ENCODE assay signal across 22 cellular contexts in the genomic region with DNA sequence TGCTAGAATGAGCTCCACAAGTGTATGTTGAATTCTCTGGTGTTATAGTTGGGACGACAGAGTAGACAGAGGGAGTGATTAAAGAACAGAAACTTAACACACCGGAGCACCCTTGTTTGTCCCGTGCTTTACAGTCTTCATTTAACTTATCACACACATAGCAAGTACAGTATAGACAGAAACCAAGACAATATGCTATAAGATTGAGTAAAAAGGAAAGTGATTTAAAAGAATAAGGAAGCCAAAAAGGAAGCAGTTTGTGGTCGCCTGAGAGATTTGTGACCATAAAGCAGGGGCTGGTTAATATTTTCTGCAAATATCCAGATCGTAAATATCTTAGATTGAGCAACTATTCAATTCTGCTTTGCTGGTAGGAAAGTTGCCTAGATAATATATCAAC.
A peak's percentile ranks its signal among the peaks of the same experiment; 100 is the strongest.
DNase-seq lines count a peak whose midpoint lies in the region; ATAC-seq and TF ChIP-seq lines count a peak whose summit lies in the region.
"Had no signal": no experiment of that assay in that cellular context is flagged by ENCODE, and none has a peak within 500 bp of the region (broad histone marks: within the 10 kb centered on the region; RNA-seq: fewer than 3 reads in every experiment).

No MANE protein-coding gene starts in this region.

- H3K4me2 ChIP-seq in PC-3 (ENCODE audit: low read length): no peak overlapping the region

- H3K27me3 ChIP-seq in PC-3 (ENCODE audit: low read length): no peaks in the 10 kb centered on the region
- H3K27me3 ChIP-seq: SJCRH30 had no signal

- TF ChIP-seq CTCF in GM12865 (IDR thresholded peaks at IDR 0.05; ENCODE audit: insufficient read depth, low read depth, low read length, missing control alignments) (no peak), PC-3 (conservative IDR thresholded peaks at IDR 0.05; ENCODE audit: low read depth, low read length) (no peak)

- no peaks in the 10 kb centered on the region for H3K9me2 ChIP-seq in PC-3 (replicated peaks; ENCODE audit: low read length)

- peaks cover 18% of the 10 kb centered on the region for H3K4me1 ChIP-seq in PC-3 (ENCODE audit: insufficient read depth, low read length)
- H3K4me1 ChIP-seq: HAP-1, SJCRH30 had no signal

- no peaks in the 10 kb centered on the region for H3K36me3 ChIP-seq in PC-3 (ENCODE audit: low read depth, low read length)
- H3K36me3 ChIP-seq: HAP-1, SJCRH30 had no signal

- no peaks in the 10 kb centered on the region for H3K79me2 ChIP-seq in PC-3 (ENCODE audit: low read length)

- POLR2A ChIA-PET in PC-3 (lab: Charles Lee; ENCODE audit: unreplicated experiment): no interaction called here

- peak overlapping the region; percentile 87 for H3K27ac ChIP-seq in PC-3 (ENCODE audit: low read length)
- H3K27ac ChIP-seq: C4-2B, GM23248, SJCRH30 had no signal

- H3K4me3 ChIP-seq in GM12865 (ENCODE audit: low read depth, low read length) (no peak overlapping the region), PC-3 (ENCODE audit: low read length) (no peak overlapping the region)
- H3K4me3 ChIP-seq: GM23248, HAP-1, SJCRH30 had no signal

- DNase-seq in GM12865 (ENCODE audit: low read depth) (peak; percentile 13), PC-3 (no peak), ureter (ENCODE audit: low spot score) (no peak), amygdala (lab: John Stamatoyannopoulos, UW) (no peak), left colon (no peak), NAMALWA (ENCODE audit: low spot score) (no peak)
- DNase-seq: CD8-positive, alpha-beta memory T cell; DMS53; GDM1; GM23248; KG1; NCI-H1694; NCI-H2081; NCI-H2171; NCI-H345; NCI-H524; SJCRH30; T-helper 1 cell had no signal

- CTCF ChIA-PET in PC-3 (lab: Charles Lee): no interaction called here

- intact Hi-C loops in PC-3 (cut with micrococcal nuclease) (loop anchor here (1.0 kb wide), 1 partner anchor 10 kb away; no protein-coding TSS in a partner anchor), left colon (cut with DNase I, micrococcal nuclease) (no loop called here)

- H4K20me1 ChIP-seq in PC-3 (ENCODE audit: low read length): no peaks in the 10 kb centered on the region

- H3F3A ChIP-seq in PC-3 (ENCODE audit: low read length, unreplicated experiment): no peaks in the 10 kb centered on the region

- H3K9ac ChIP-seq in PC-3 (ENCODE audit: low read length): no peak overlapping the region
- H3K9ac ChIP-seq: GM23248 had no signal

- BruUV-seq in PC-3 (replicated peaks; lab: Mats Ljungman, UMichigan): no TSS peak

- H2AFZ ChIP-seq in PC-3 (ENCODE audit: low read length): no peak overlapping the region
- H2AFZ ChIP-seq: GM23248 had no signal

- peak; percentile 81 for ATAC-seq in GM19463 (IDR thresholded peaks at IDR 0.05; ENCODE audit: unreplicated experiment)
- peak; percentile 79 for ATAC-seq in HG03175 (IDR thresholded peaks at IDR 0.05; ENCODE audit: unreplicated experiment)
- ATAC-seq in PC-3: no peak
- ATAC-seq in left colon: no peak

- no peaks in the 10 kb centered on the region for H3K9me3 ChIP-seq in PC-3 (ENCODE audit: low read length)
- H3K9me3 ChIP-seq: HAP-1, SJCRH30 had no signal

Comparison
In these comparisons a context has a peak if more than half of its experiments do, and no peak if none do; other contexts are left out.
1. ATAC-seq: peak in GM19463 (single experiment) and HG03175 (single experiment); none in PC-3 (single experiment) and left colon (single experiment).